ENCODE assay signal across 18 cellular contexts in the genomic region with DNA sequence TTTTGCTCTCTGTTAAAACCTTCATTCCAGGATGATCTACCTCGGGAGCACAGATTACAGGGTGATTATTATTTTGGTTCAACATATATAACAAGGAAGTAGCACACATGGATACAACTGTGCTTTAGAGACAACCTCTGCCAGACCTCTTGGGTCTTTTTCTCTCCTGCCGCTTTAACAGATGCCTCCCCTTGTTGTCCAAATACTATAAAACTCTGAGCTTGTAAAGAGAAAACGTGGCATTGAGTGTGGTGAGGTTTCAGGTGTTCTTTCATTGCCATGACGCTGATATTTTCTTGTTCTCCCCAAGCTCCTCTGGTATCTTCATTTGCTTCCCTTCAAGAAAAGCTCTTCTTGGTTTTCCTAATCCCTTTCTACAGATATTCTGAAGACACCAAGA. TPM values are rescaled to one million over a fixed set of nuclear protein-coding genes. Genes with fewer than 3 reads are reported as not detected.
DNase-seq lines count a peak whose midpoint lies in the region; ATAC-seq, FAIRE-seq and TF ChIP-seq lines count a peak whose summit lies in the region.
"Had no signal": no experiment of that assay in that cellular context is flagged by ENCODE, and none has a peak within 500 bp of the region (broad histone marks: within the 10 kb centered on the region; RNA-seq: fewer than 3 reads in every experiment).

No MANE protein-coding gene starts in this region.

- H3K9me3 ChIP-seq in mammary epithelial cell (replicated peaks; ENCODE audit: insufficient read depth, low read length) (peaks cover 14% of the 10 kb centered on the region), MM.1S (replicated peaks; ENCODE audit: insufficient read depth, low read length) (no peaks in the 10 kb centered on the region), GM12878 (replicated peaks; ENCODE audit: control insufficient read depth, insufficient read depth, low read length) (peaks cover 16% of the 10 kb centered on the region)

- H3K9me3 Mint-ChIP-seq in MCF 10A (ENCODE audit: unreplicated experiment) (no peaks in the 10 kb centered on the region), CD14-positive monocyte (no peaks in the 10 kb centered on the region)
- H3K9me3 Mint-ChIP-seq: CD8-positive, alpha-beta memory T cell had no signal

- TF ChIP-seq EP300 in GM12878 (IDR thresholded peaks at IDR 0.05; ENCODE audit: borderline replicate concordance in 1 of 2, control insufficient read depth in 1 of 2, low read depth in 2 of 2, low read length in 2 of 2), result no peak

- peak; percentile 28 for ATAC-seq in GM12878
- ATAC-seq: HCT116 had no signal

- dilution Hi-C loops in mammary epithelial cell (cut with HindIII; ENCODE audit: low sequenced_read_pairs), result no loop called here

- H3K27me3 ChIP-seq in mammary epithelial cell (ENCODE audit: insufficient read depth, low read length), result no peaks in the 10 kb centered on the region
- H3K27me3 ChIP-seq in MM.1S (replicated peaks; ENCODE audit: insufficient read depth, low read length), result no peaks in the 10 kb centered on the region
- no peaks in the 10 kb centered on the region for H3K27me3 ChIP-seq in GM12878 (replicated peaks in 1 of 2; ENCODE audit: control insufficient read depth in 2 of 2, insufficient read depth in 2 of 2, low read length in 1 of 2)

- no peak for TF ChIP-seq POLR2A in GM12878 (IDR thresholded peaks at IDR 0.05; ENCODE audit: low read depth, low read length)

- no TSS peak for BruUV-seq in MCF 10A (replicated peaks; lab: Mats Ljungman, UMichigan)
- no TSS peak for BruUV-seq in mammary epithelial cell (replicated peaks; lab: Mats Ljungman, UMichigan)
- no TSS peak for BruUV-seq in GM12878 (replicated peaks; lab: Mats Ljungman, UMichigan)

- H3K36me3 ChIP-seq in mammary epithelial cell (ENCODE audit: insufficient read depth, low read length) (no peaks in the 10 kb centered on the region), MM.1S (replicated peaks; ENCODE audit: insufficient read depth, low read length) (no peaks in the 10 kb centered on the region), GM12878 (ENCODE audit: control insufficient read depth in 2 of 2, insufficient read depth in 2 of 2, low read length in 1 of 2) (no peaks in the 10 kb centered on the region; a peak in 2 of 4 replicates)

- intact Hi-C loops in MCF 10A (cut with micrococcal nuclease), result no loop called here
- intact Hi-C loops in mammary epithelial cell (cut with micrococcal nuclease), result no loop called here
- intact Hi-C loops in GM12878 (cut with micrococcal nuclease; ENCODE audit: unreplicated experiment), result loop anchor here (1.0 kb wide), 1 partner anchor 20 kb away; no protein-coding TSS in a partner anchor
- intact Hi-C loops in CD14-positive monocyte (cut with micrococcal nuclease), result loop anchor here in 1 of 2 donors (10.0 kb wide), 1 partner anchor 51 kb away; no protein-coding TSS in a partner anchor

- no peak overlapping the region for H3K27ac ChIP-seq in mammary epithelial cell (ENCODE audit: insufficient read depth, low read depth, low read length)
- peak overlapping the region; percentile 69; the same call in 1 of the 2 replicates for H3K27ac ChIP-seq in MM.1S (ENCODE audit: low read length)
- peak overlapping the region; percentile 84 for H3K27ac ChIP-seq in GM12878 (ENCODE audit: control insufficient read depth, insufficient read depth)
- H3K27ac ChIP-seq: GM23248, HL-60 had no signal

- TF ChIP-seq RAD21 in GM12878 (IDR thresholded peaks at IDR 0.05; ENCODE audit: insufficient read depth, low read depth, low read length), result no peak

- H3K4me3 Mint-ChIP-seq in MCF 10A (ENCODE audit: unreplicated experiment) (no peak overlapping the region), CD14-positive monocyte (no peak overlapping the region)
- H3K4me3 Mint-ChIP-seq: B cell had no signal

- H3K4me2 ChIP-seq in mammary epithelial cell (ENCODE audit: insufficient read depth, low read depth, low read length), result no peak overlapping the region
- peak overlapping the region; percentile 52; the same call in 1 of the 2 replicates for H3K4me2 ChIP-seq in MM.1S (ENCODE audit: low read depth, low read length)
- peak overlapping the region; percentile 13; the same call in 1 of the 2 replicates for H3K4me2 ChIP-seq in GM12878 (ENCODE audit: control insufficient read depth, insufficient read depth)

- H3K4me1 Mint-ChIP-seq in MCF 10A (ENCODE audit: insufficient read depth, unreplicated experiment), result peaks cover 28% of the 10 kb centered on the region
- H3K4me1 Mint-ChIP-seq in CD14-positive monocyte, result peaks cover 30% of the 10 kb centered on the region

- peaks cover 25% of the 10 kb centered on the region for H3K4me1 ChIP-seq in mammary epithelial cell (ENCODE audit: insufficient read depth, low read length)
- H3K4me1 ChIP-seq in MM.1S (ENCODE audit: low read length), result peaks cover 22% of the 10 kb centered on the region
- H3K4me1 ChIP-seq in GM12878 (ENCODE audit: control insufficient read depth, insufficient read depth, low read length), result peaks cover 30% of the 10 kb centered on the region
- H3K4me1 ChIP-seq: Caco-2 had no signal

- H3K27ac Mint-ChIP-seq in MCF 10A (ENCODE audit: low read depth, unreplicated experiment) (peak overlapping the region; percentile 51), CD14-positive monocyte (no peak overlapping the region)
- H3K27ac Mint-ChIP-seq: B cell had no signal

- no peak overlapping the region for H2AFZ ChIP-seq in mammary epithelial cell (ENCODE audit: low read depth, low read length)
- no peak overlapping the region for H2AFZ ChIP-seq in MM.1S (ENCODE audit: low read length)
- H2AFZ ChIP-seq in GM12878 (ENCODE audit: control insufficient read depth, low read depth, low read length), result no peak overlapping the region; the same call in 1 of the 2 replicates
- H2AFZ ChIP-seq: GM23248 had no signal

- POLR2A ChIA-PET in MCF 10A (lab: Yijun Ruan, JAX) (interaction anchor here (0.7 to 20.7 kb wide), 14 partner anchors 9 to 112 kb away, joined by 3 to 546 read pairs (median 6); partner anchors contain the start of genes LEO1 and MAPK6), GM12878 (lab: Charles Lee) (interaction anchor here (0.5 to 10.3 kb wide), 10 partner anchors 14 to 177 kb away, joined by 3 to 151 read pairs (median 6); partner anchors contain the start of gene BCL2L10)

- H3K9ac ChIP-seq in mammary epithelial cell (ENCODE audit: insufficient read depth, low read length), result no peak overlapping the region
- no peak overlapping the region for H3K9ac ChIP-seq in MM.1S (ENCODE audit: low read length)
- no peak overlapping the region; the same call in 1 of the 2 replicates for H3K9ac ChIP-seq in GM12878 (ENCODE audit: control insufficient read depth, insufficient read depth, low read length)
- H3K9ac ChIP-seq: GM23248 had no signal

- CTCF ChIA-PET in MCF 10A (lab: Yijun Ruan, JAX), result interaction anchor here (0.7 to 2.7 kb wide), 8 partner anchors 11 to 397 kb away, joined by 3 to 12 read pairs (median 3); no protein-coding TSS in a partner anchor
- CTCF ChIA-PET in mammary epithelial cell (lab: Charles Lee; ENCODE audit: low non-redundant PET), result no interaction called here
- CTCF ChIA-PET in GM12878 (lab: Yijun Ruan, JAX), result interaction anchor here (0.6 to 11.1 kb wide), 18 partner anchors 9 to 149 kb away, joined by 3 to 251 read pairs (median 5); partner anchors contain the start of gene BCL2L10

- 82% methylated on average over 4 of the region's 4 CpGs for WGBS in mammary epithelial cell (ENCODE audit: low coverage, missing lambda C conversion rate)
- 71% methylated on average over 4 of the region's 4 CpGs for WGBS in GM12878 (ENCODE audit: insufficient coverage, insufficient replicate concordance, low lambda C conversion rate, missing lambda C conversion rate)

- H3K27me3 Mint-ChIP-seq in MCF 10A (ENCODE audit: insufficient read depth, unreplicated experiment), result no peaks in the 10 kb centered on the region
- H3K27me3 Mint-ChIP-seq in CD14-positive monocyte (ENCODE audit: low read depth in 3 of 3), result peaks cover 0 to 5% (median 0%) of the 10 kb centered on the region in 3 donors
- H3K27me3 Mint-ChIP-seq: CD8-positive, alpha-beta memory T cell had no signal

- peaks cover 3% of the 10 kb centered on the region for H3K79me2 ChIP-seq in mammary epithelial cell (ENCODE audit: insufficient read depth, low read length)
- H3K79me2 ChIP-seq in MM.1S (ENCODE audit: low read length), result no peaks in the 10 kb centered on the region
- peaks cover 8% of the 10 kb centered on the region for H3K79me2 ChIP-seq in GM12878 (ENCODE audit: control insufficient read depth, insufficient read depth, low read length)

- TF ChIP-seq CTCF in MCF 10A (IDR thresholded peaks at IDR 0.05; ENCODE audit: unreplicated experiment) (no peak), mammary epithelial cell (conservative IDR thresholded peaks at IDR 0.05 in 1 of 2, IDR thresholded peaks at IDR 0.05 in 1 of 2; ENCODE audit: extremely low read depth in 1 of 2, insufficient read depth in 1 of 2, low read depth in 1 of 2, low read length in 2 of 2) (no peak), MM.1S (IDR thresholded peaks at IDR 0.05; ENCODE audit: low read length) (no peak), GM12878 (IDR thresholded peaks at IDR 0.05 in 2 of 3, conservative IDR thresholded peaks at IDR 0.05 in 1 of 3; ENCODE audit: control insufficient read depth in 2 of 3, extremely low read depth in 1 of 3, insufficient read depth in 1 of 3, low read depth in 3 of 3, low read length in 3 of 3) (no peak), CD14-positive monocyte (IDR thresholded peaks at IDR 0.05) (no peak), GM13976 (IDR thresholded peaks at IDR 0.05; ENCODE audit: borderline replicate concordance, control extremely low read depth, extremely low read depth, insufficient read depth, missing control alignments) (no peak)

- H3K36me3 Mint-ChIP-seq in MCF 10A (ENCODE audit: insufficient read depth, unreplicated experiment), result no peaks in the 10 kb centered on the region
- H3K36me3 Mint-ChIP-seq in CD14-positive monocyte, result no peaks in the 10 kb centered on the region
- H3K36me3 Mint-ChIP-seq: CD8-positive, alpha-beta memory T cell had no signal

- RAD21 ChIA-PET in GM12878 (lab: Charles Lee; ENCODE audit: unreplicated experiment), result interaction anchor here (0.7 to 10.3 kb wide), 22 partner anchors 14 to 147 kb away, joined by 3 to 203 read pairs (median 5); partner anchors contain the start of genes BCL2L10 and LEO1

- H4K20me1 ChIP-seq in mammary epithelial cell (ENCODE audit: insufficient read depth, low read length) (no peaks in the 10 kb centered on the region), MM.1S (ENCODE audit: insufficient read depth, low read length) (no peaks in the 10 kb centered on the region), GM12878 (ENCODE audit: control insufficient read depth, insufficient read depth) (no peaks in the 10 kb centered on the region)

- no peak for DNase-seq in MCF 10A (ENCODE audit: unreplicated experiment)
- DNase-seq in mammary epithelial cell, result no peak
- no peak for DNase-seq in MM.1S
- DNase-seq in GM12878 (ENCODE audit: low read depth, low spot score), result no peak
- no peak for DNase-seq in CD14-positive monocyte (ENCODE audit: low spot score)
- no peak for DNase-seq in GM13976 (ENCODE audit: low spot score)
- no peak for DNase-seq in 8988T
- DNase-seq: Caco-2; CD8-positive, alpha-beta memory T cell; DND-41; GDM1; GM23248 had no signal

- in situ Hi-C loops in mammary epithelial cell (cut with MboI; ENCODE audit: low sequenced_read_pairs in 2 of 2) (no loop called here), GM12878 (cut with MboI) (no loop called here), GM13976 (cut with MboI; ENCODE audit: low sequenced_read_pairs, unreplicated experiment) (no loop called here)

- H3K4me3 ChIP-seq in mammary epithelial cell (replicated peaks in 1 of 3; ENCODE audit: insufficient read depth in 1 of 3, low read depth in 2 of 3, low read length in 3 of 3) (no peak overlapping the region), MM.1S (ENCODE audit: low read length) (no peak overlapping the region), GM12878 (no peak overlapping the region)
- H3K4me3 ChIP-seq: GM23248 had no signal

- peaks cover 9% of the 10 kb centered on the region; the same call in 1 of the 2 replicates for H3F3A ChIP-seq in MM.1S (ENCODE audit: insufficient read depth, low read length)

- SMC1A ChIA-PET in GM12878 (lab: Charles Lee; ENCODE audit: uncharacterized antibody, unreplicated experiment), result interaction anchor here (0.7 to 11.2 kb wide), 24 partner anchors 8 to 153 kb away, joined by 3 to 272 read pairs (median 6); partner anchors contain the start of genes BCL2L10 and LEO1

- no peaks in the 10 kb centered on the region for H3K9me2 ChIP-seq in MM.1S (replicated peaks; ENCODE audit: insufficient read depth, low read length)

- FAIRE-seq in GM12878 (lab: Jason Lieb, UNC), result no peak
- FAIRE-seq: A204.1, GM18507, H54 had no signal

RNA-seq across cellular contexts. Expression of gene BCL2L10, which starts 29.0 kb away (rescaled TPM):
- total RNA-seq in MCF 10A (2022), result 0.42 TPM in 1 of 2 replicates, not detected in the other
- 1 to 10 TPM in 1 of 2 donors, not detected in 1; 2.2 TPM for total RNA-seq in mammary epithelial cell
- 0.39 TPM for polyA plus RNA-seq in mammary epithelial cell
- polyA minus RNA-seq in mammary epithelial cell, result 5.5 TPM
- total RNA-seq in GM12878 (2013; cell fraction: nucleolus; rRNA removed), result 1.1 and 1.2 TPM in 2 replicates
- 8.2 TPM in 2 replicates for total RNA-seq in GM12878 (2014; rRNA removed)
- total RNA-seq in GM12878 (2014; rRNA removed; fragmentation: Illumina TruSeq; extraction: Trizol), result 4.5 and 5.2 TPM in 2 replicates
- total RNA-seq in GM12878 (2021), result 6.9 and 7.3 TPM in 2 replicates
- polyA plus RNA-seq in GM12878 (2011; ENCODE audit: low read depth), result 4.0 TPM
- polyA plus RNA-seq in GM12878 (2011; rRNA removed), result 0.90 and 1.1 TPM in 2 replicates
- 0.72 and 0.78 TPM in 2 replicates for polyA plus RNA-seq in GM12878 (2011; cell fraction: cytosol; rRNA removed)
- 0.48 and 0.52 TPM in 2 replicates for polyA plus RNA-seq in GM12878 (2011; cell fraction: nucleus; rRNA removed)
- 5.8 and 8.6 TPM in 2 replicates for polyA plus RNA-seq in GM12878 (2012)
- polyA plus RNA-seq in GM12878 (2014; fragmentation: Illumina TruSeq; extraction: Trizol), result 3.9 and 4.8 TPM in 2 replicates
- polyA plus RNA-seq in GM12878 (2014; fragmentation: Nextera tagmentation; extraction: Ambion mirVana), result 1 to 10 TPM in 1 of 2 experiments, under 1 TPM in 1; 0.64 to 2.6 TPM
- 8.3 and 9.9 TPM in 2 replicates for polyA plus RNA-seq in GM12878 (2014; rRNA removed)
- polyA plus RNA-seq in GM12878 (2016; fragmentation: Nextera tagmentation; extraction: Ambion mirVana), result 1 to 10 TPM; 8.0 to 9.1 TPM
- 0.29 and 0.77 TPM in 2 replicates for polyA minus RNA-seq in GM12878 (2011; rRNA and poly(A)+ RNA removed)
- not detected in 2 replicates for polyA minus RNA-seq in GM12878 (2011; cell fraction: cytosol; rRNA and poly(A)+ RNA removed)
- 0.77 and 1.2 TPM in 2 replicates for polyA minus RNA-seq in GM12878 (2011; cell fraction: nucleus; rRNA and poly(A)+ RNA removed)
- not detected for polyA plus RNA-seq in CD14-positive monocyte
- total RNA-seq: GM23248 had no signal
- polyA plus RNA-seq: GM23248 had no signal
